Comparison of ENCODE assay signal across 35 cellular contexts in the genomic region with DNA sequence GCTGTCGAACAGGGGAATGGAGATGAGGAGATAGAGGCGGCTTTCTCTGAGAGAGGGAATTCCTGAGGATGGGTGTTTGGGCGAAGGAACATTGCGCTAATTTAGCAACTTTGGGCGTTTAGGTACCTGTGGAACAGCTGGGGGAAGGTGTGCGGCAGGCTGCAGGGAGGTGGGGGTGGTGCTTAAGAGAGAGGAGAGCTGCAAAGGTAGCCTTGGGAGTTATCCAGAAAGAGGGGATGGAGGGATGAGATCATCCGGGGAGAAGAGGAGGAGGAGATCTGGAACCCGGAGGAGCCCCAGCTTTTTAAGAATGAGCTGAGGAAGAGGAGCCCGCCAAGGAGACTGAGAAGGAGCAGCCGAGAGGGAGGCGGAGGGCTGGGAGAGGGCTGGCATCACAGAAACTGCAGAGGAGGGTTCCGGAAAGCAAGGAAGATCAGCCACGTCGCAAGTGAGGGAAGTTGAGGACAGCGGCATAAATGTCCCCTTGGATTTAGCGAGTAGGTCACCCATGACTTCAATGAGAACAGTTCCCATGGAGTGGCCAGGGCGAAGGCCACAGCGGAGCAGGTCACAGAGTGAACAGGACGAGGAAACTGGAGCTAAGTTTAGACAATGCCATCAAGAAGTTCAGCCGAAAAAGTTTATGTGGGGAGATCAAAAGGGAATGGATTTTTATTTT.
"Had no signal": no experiment of that assay in that cellular context is flagged by ENCODE, and none has a peak within 500 bp of the region (broad histone marks: within the 10 kb centered on the region; RNA-seq: fewer than 3 reads in every experiment).

No MANE protein-coding gene starts in this region.

- H3K9me3 ChIP-seq: adrenal gland, ascending aorta had no signal

- H3K27me3 Mint-ChIP-seq: activated B cell treated with CpG ODN at 0.5 μM for 24 hours; activated CD4-positive, alpha-beta memory T cell treated with anti-CD3 and anti-CD28 coated beads for 36 hours; activated CD4-positive, alpha-beta T cell treated with anti-CD3 and anti-CD28 coated beads, Interleukin-2, amount 10 ng/mL, durations not matched to agents 24 days and 14 days; activated CD8-positive, alpha-beta T cell treated with anti-CD3 and anti-CD28 coated beads for 36 hours; activated naive CD4-positive, alpha-beta T cell treated with anti-CD3 and anti-CD28 coated beads, Interleukin-2, amount 50 U/mL, for 24 hours; activated naive CD8-positive, alpha-beta T cell; activated naive CD8-positive, alpha-beta T cell treated with anti-CD3 and anti-CD28 coated beads, Interleukin-2, amount 50 U/mL, for 24 hours; activated T-helper 17 cell treated with anti-CD3 and anti-CD28 coated beads, Interleukin-2, amount 50 U/mL, for 72 hours; brain had no signal

- H3K4me3 ChIP-seq: adrenal gland, ascending aorta had no signal

- DNase-seq: activated B cell treated with CpG ODN at 0.5 μM for 24 hours; activated CD4-positive, alpha-beta memory T cell treated with anti-CD3 and anti-CD28 coated beads for 36 hours; activated CD4-positive, alpha-beta T cell treated with anti-CD3 and anti-CD28 coated beads for 4 hours; activated CD4-positive, alpha-beta T cell treated with anti-CD3 and anti-CD28 coated beads, Interleukin-2, amount 10 ng/mL, durations not matched to agents 24 days and 14 days; activated CD4-positive, alpha-beta T cell treated with anti-CD3 and anti-CD28 coated beads, Interleukin-2, amount 50 U/mL, for 1 hour; activated CD4-positive, alpha-beta T cell treated with anti-CD3 and anti-CD28 coated beads, Interleukin-2, amount 50 U/mL, for 4 hours; activated CD4-positive, CD25-positive, alpha-beta regulatory T cell treated with anti-CD3 and anti-CD28 coated beads, Interleukin-2, amount 50 U/mL, for 72 hours; activated CD8-positive, alpha-beta memory T cell treated with anti-CD3 and anti-CD28 coated beads, Interleukin-2, amount 50 U/mL, for 4 hours; activated CD8-positive, alpha-beta T cell treated with anti-CD3 and anti-CD28 coated beads for 36 hours; activated gamma-delta T cell; activated naive CD4-positive, alpha-beta T cell treated with anti-CD3 and anti-CD28 coated beads, Interleukin-2, amount 10 ng/mL, durations not matched to agents 7 days and 5 days; activated naive CD4-positive, alpha-beta T cell treated with Interleukin-2 at 50 U/mL for 16 hours; activated naive CD8-positive, alpha-beta T cell treated with anti-CD3 and anti-CD28 coated beads, Interleukin-2, amount 10 ng/mL, durations not matched to agents 7 days and 5 days; activated naive CD8-positive, alpha-beta T cell treated with anti-CD3 and anti-CD28 coated beads, Interleukin-2, amount 50 U/mL, for 24 hours; activated T-cell treated with anti-CD3 and anti-CD28 coated beads for 4 hours; activated T-cell treated with anti-CD3 and anti-CD28 coated beads, Interleukin-2, amount 50 U/mL, for 1 hour; activated T-cell treated with anti-CD3 and anti-CD28 coated beads, Interleukin-2, amount 50 U/mL, for 4 hours; activated T-cell treated with anti-CD3 and anti-CD28 coated beads, Interleukin-2, amount 50 U/mL, for 72 hours; adrenal gland; amygdala; anterior cingulate cortex; central memory CD4-positive, alpha-beta T cell; T-helper 1 cell; T-helper 2 cell; T-helper 9 cell had no signal

- H3K27ac Mint-ChIP-seq: activated B cell treated with CpG ODN at 0.5 μM for 24 hours; activated CD4-positive, alpha-beta memory T cell treated with anti-CD3 and anti-CD28 coated beads for 36 hours; activated CD4-positive, alpha-beta T cell treated with anti-CD3 and anti-CD28 coated beads, Interleukin-2, amount 10 ng/mL, durations not matched to agents 24 days and 14 days; activated CD8-positive, alpha-beta T cell treated with anti-CD3 and anti-CD28 coated beads for 36 hours; activated naive CD4-positive, alpha-beta T cell treated with anti-CD3 and anti-CD28 coated beads, Interleukin-2, amount 10 ng/mL, durations not matched to agents 7 days and 5 days; activated naive CD4-positive, alpha-beta T cell treated with anti-CD3 and anti-CD28 coated beads, Interleukin-2, amount 50 U/mL, for 24 hours; activated naive CD8-positive, alpha-beta T cell; activated naive CD8-positive, alpha-beta T cell treated with anti-CD3 and anti-CD28 coated beads, Interleukin-2, amount 50 U/mL, for 24 hours; activated T-cell treated with anti-CD3 and anti-CD28 coated beads, Interleukin-2, amount 50 U/mL, for 72 hours; activated T-helper 1 cell treated with anti-CD3 and anti-CD28 coated beads, Interleukin-12 subunit alpha, Interleukin-12 subunit beta, Interleukin-2, Interleukin-4 antibody, amounts not matched to agents 30 ng/mL and 10 ng/mL and 1 ng/mL, durations not matched to agents 14 hours and 24 hours and 36 hours; activated T-helper 17 cell treated with anti-CD3 and anti-CD28 coated beads, Interleukin-2, amount 50 U/mL, for 72 hours; brain; T-helper 1 cell treated with Interleukin-12 subunit alpha and Interleukin-12 subunit beta and Interleukin-4 antibody, amounts not matched to agents 30 μg/mL and 1 μg/mL, for 36 hours; T-helper 2 cell treated with Interferon-gamma antibody and Interleukin-4, amounts not matched to agents 5 μg/mL and 100 μg/mL, for 36 hours had no signal

- FAIRE-seq: TTC549 had no signal

- H3K9me3 Mint-ChIP-seq: activated B cell treated with CpG ODN at 0.5 μM for 24 hours; activated CD4-positive, alpha-beta memory T cell treated with anti-CD3 and anti-CD28 coated beads for 36 hours; activated CD4-positive, alpha-beta T cell treated with anti-CD3 and anti-CD28 coated beads, Interleukin-2, amount 10 ng/mL, durations not matched to agents 24 days and 14 days; activated CD8-positive, alpha-beta T cell treated with anti-CD3 and anti-CD28 coated beads for 36 hours; activated naive CD4-positive, alpha-beta T cell treated with anti-CD3 and anti-CD28 coated beads, Interleukin-2, amount 10 ng/mL, durations not matched to agents 7 days and 5 days; activated naive CD4-positive, alpha-beta T cell treated with anti-CD3 and anti-CD28 coated beads, Interleukin-2, amount 50 U/mL, for 24 hours; activated naive CD8-positive, alpha-beta T cell treated with anti-CD3 and anti-CD28 coated beads, Interleukin-2, amount 10 ng/mL, durations not matched to agents 7 days and 5 days; activated naive CD8-positive, alpha-beta T cell treated with anti-CD3 and anti-CD28 coated beads, Interleukin-2, amount 50 U/mL, for 24 hours; activated T-cell treated with anti-CD3 and anti-CD28 coated beads, Interleukin-2, amount 50 U/mL, for 4 hours; activated T-cell treated with anti-CD3 and anti-CD28 coated beads, Interleukin-2, amount 50 U/mL, for 72 hours; activated T-helper 1 cell treated with anti-CD3 and anti-CD28 coated beads, Interleukin-12 subunit alpha, Interleukin-12 subunit beta, Interleukin-2, Interleukin-4 antibody, amounts not matched to agents 30 ng/mL and 10 ng/mL and 1 ng/mL, durations not matched to agents 14 hours and 24 hours and 36 hours; activated T-helper 17 cell treated with anti-CD3 and anti-CD28 coated beads, Interleukin-2, amount 50 U/mL, for 72 hours; brain; T-helper 1 cell treated with Interleukin-12 subunit alpha and Interleukin-12 subunit beta and Interleukin-4 antibody, amounts not matched to agents 30 μg/mL and 1 μg/mL, for 36 hours; T-helper 2 cell treated with Interferon-gamma antibody and Interleukin-4, amounts not matched to agents 5 μg/mL and 100 μg/mL, for 36 hours had no signal

- H3K36me3 Mint-ChIP-seq: activated CD4-positive, alpha-beta memory T cell treated with anti-CD3 and anti-CD28 coated beads for 36 hours; activated naive CD4-positive, alpha-beta T cell treated with anti-CD3 and anti-CD28 coated beads, Interleukin-2, amount 10 ng/mL, durations not matched to agents 7 days and 5 days; activated naive CD4-positive, alpha-beta T cell treated with anti-CD3 and anti-CD28 coated beads, Interleukin-2, amount 50 U/mL, for 24 hours; activated naive CD8-positive, alpha-beta T cell; activated naive CD8-positive, alpha-beta T cell treated with anti-CD3 and anti-CD28 coated beads, Interleukin-2, amount 10 ng/mL, durations not matched to agents 7 days and 5 days; brain had no signal

- H3K4me1 Mint-ChIP-seq: activated B cell treated with CpG ODN at 0.5 μM for 24 hours; activated CD4-positive, alpha-beta T cell treated with anti-CD3 and anti-CD28 coated beads, Interleukin-2, amount 10 ng/mL, durations not matched to agents 24 days and 14 days; activated naive CD4-positive, alpha-beta T cell treated with anti-CD3 and anti-CD28 coated beads, Interleukin-2, amount 10 ng/mL, durations not matched to agents 7 days and 5 days; activated naive CD4-positive, alpha-beta T cell treated with anti-CD3 and anti-CD28 coated beads, Interleukin-2, amount 50 U/mL, for 24 hours; activated naive CD8-positive, alpha-beta T cell treated with anti-CD3 and anti-CD28 coated beads, Interleukin-2, amount 10 ng/mL, durations not matched to agents 7 days and 5 days; activated naive CD8-positive, alpha-beta T cell treated with anti-CD3 and anti-CD28 coated beads, Interleukin-2, amount 50 U/mL, for 24 hours; activated T-helper 17 cell treated with anti-CD3 and anti-CD28 coated beads, Interleukin-2, amount 50 U/mL, for 72 hours had no signal

- H3K36me3 ChIP-seq: ascending aorta had no signal

- H3K4me3 Mint-ChIP-seq: activated B cell treated with CpG ODN at 0.5 μM for 24 hours; activated CD4-positive, alpha-beta memory T cell treated with anti-CD3 and anti-CD28 coated beads for 36 hours; activated CD4-positive, alpha-beta T cell treated with anti-CD3 and anti-CD28 coated beads, Interleukin-2, amount 10 ng/mL, durations not matched to agents 24 days and 14 days; activated CD8-positive, alpha-beta T cell treated with anti-CD3 and anti-CD28 coated beads for 36 hours; activated naive CD4-positive, alpha-beta T cell treated with anti-CD3 and anti-CD28 coated beads, Interleukin-2, amount 10 ng/mL, durations not matched to agents 7 days and 5 days; activated naive CD4-positive, alpha-beta T cell treated with anti-CD3 and anti-CD28 coated beads, Interleukin-2, amount 50 U/mL, for 24 hours; activated naive CD8-positive, alpha-beta T cell; activated naive CD8-positive, alpha-beta T cell treated with anti-CD3 and anti-CD28 coated beads, Interleukin-2, amount 10 ng/mL, durations not matched to agents 7 days and 5 days; activated naive CD8-positive, alpha-beta T cell treated with anti-CD3 and anti-CD28 coated beads, Interleukin-2, amount 50 U/mL, for 24 hours; activated T-cell treated with anti-CD3 and anti-CD28 coated beads, Interleukin-2, amount 50 U/mL, for 4 hours; activated T-cell treated with anti-CD3 and anti-CD28 coated beads, Interleukin-2, amount 50 U/mL, for 72 hours; activated T-helper 1 cell treated with anti-CD3 and anti-CD28 coated beads, Interleukin-12 subunit alpha, Interleukin-12 subunit beta, Interleukin-2, Interleukin-4 antibody, amounts not matched to agents 30 ng/mL and 10 ng/mL and 1 ng/mL, durations not matched to agents 14 hours and 24 hours and 36 hours; activated T-helper 17 cell treated with anti-CD3 and anti-CD28 coated beads, Interleukin-2, amount 50 U/mL, for 72 hours; brain; T-helper 1 cell treated with Interleukin-12 subunit alpha and Interleukin-12 subunit beta and Interleukin-4 antibody, amounts not matched to agents 30 μg/mL and 1 μg/mL, for 36 hours; T-helper 2 cell treated with Interferon-gamma antibody and Interleukin-4, amounts not matched to agents 5 μg/mL and 100 μg/mL, for 36 hours had no signal

- H3K27ac ChIP-seq: ascending aorta, VCaP had no signal

- H3K27me3 ChIP-seq: adrenal gland, ascending aorta had no signal
